ENCODE assay signal across 1 cellular context in genomic region chr2:110099471-110100225, GRCh38.
TF ChIP-seq lines count a peak whose summit lies in the region.

No MANE protein-coding gene starts in this region.

TF ChIP-seq in endothelial cell of umbilical vein, 7 proteins besides CTCF, POLR2A, EP300 and RAD21 (continued from another document):
- TF ChIP-seq MAX (IDR thresholded peaks at IDR 0.05; ENCODE audit: insufficient read depth, insufficient read length): no peak
